Comparison of ENCODE assay signal across 1 cellular context in the genomic region with DNA sequence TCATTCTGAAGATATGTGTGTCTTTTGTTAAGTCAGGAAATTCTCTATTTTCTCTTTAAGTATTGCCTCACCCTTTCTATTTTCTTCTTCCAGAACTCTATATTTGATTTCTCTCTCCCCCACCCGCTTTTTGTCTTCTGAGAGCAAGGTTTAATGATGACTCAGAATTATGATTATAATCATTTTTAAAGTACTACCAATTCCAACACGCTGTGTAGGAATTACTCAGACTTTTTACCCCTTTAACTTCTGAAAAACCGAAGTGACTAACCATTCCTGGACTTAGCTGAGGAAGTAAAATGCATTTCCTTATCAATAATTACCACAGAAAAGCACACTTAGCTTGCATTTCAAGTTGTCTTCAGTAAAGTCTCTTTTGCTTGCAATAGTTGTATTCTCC.
TF ChIP-seq lines count a peak whose summit lies in the region.

No MANE protein-coding gene starts in this region.

TF ChIP-seq in GM23338, 12 proteins besides CTCF, POLR2A, EP300 and RAD21 (continued from another document):
- TF ChIP-seq, protein P1, sequence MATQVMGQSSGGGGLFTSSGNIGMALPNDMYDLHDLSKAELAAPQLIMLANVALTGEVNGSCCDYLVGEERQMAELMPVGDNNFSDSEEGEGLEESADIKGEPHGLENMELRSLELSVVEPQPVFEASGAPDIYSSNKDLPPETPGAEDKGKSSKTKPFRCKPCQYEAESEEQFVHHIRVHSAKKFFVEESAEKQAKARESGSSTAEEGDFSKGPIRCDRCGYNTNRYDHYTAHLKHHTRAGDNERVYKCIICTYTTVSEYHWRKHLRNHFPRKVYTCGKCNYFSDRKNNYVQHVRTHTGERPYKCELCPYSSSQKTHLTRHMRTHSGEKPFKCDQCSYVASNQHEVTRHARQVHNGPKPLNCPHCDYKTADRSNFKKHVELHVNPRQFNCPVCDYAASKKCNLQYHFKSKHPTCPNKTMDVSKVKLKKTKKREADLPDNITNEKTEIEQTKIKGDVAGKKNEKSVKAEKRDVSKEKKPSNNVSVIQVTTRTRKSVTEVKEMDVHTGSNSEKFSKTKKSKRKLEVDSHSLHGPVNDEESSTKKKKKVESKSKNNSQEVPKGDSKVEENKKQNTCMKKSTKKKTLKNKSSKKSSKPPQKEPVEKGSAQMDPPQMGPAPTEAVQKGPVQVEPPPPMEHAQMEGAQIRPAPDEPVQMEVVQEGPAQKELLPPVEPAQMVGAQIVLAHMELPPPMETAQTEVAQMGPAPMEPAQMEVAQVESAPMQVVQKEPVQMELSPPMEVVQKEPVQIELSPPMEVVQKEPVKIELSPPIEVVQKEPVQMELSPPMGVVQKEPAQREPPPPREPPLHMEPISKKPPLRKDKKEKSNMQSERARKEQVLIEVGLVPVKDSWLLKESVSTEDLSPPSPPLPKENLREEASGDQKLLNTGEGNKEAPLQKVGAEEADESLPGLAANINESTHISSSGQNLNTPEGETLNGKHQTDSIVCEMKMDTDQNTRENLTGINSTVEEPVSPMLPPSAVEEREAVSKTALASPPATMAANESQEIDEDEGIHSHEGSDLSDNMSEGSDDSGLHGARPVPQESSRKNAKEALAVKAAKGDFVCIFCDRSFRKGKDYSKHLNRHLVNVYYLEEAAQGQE (IDR thresholded peaks at IDR 0.05; ENCODE audit: unreplicated experiment): no peak
- TF ChIP-seq ZNF114 (CRISPR knock-in tag; IDR thresholded peaks at IDR 0.05) (no peak), ZNF331 (CRISPR knock-in tag; IDR thresholded peaks at IDR 0.05; ENCODE audit: low read depth) (no peak), JUNB (IDR thresholded peaks at IDR 0.05; ENCODE audit: unreplicated experiment) (no peak), POLR2AphosphoS5 (IDR thresholded peaks at IDR 0.05; ENCODE audit: low read depth) (no peak), STAT1 (IDR thresholded peaks at IDR 0.05; ENCODE audit: unreplicated experiment) (no peak), EZH2 (IDR thresholded peaks at IDR 0.05; ENCODE audit: low read depth, unreplicated experiment) (no peak), CREB1 (CRISPR knock-in tag; IDR thresholded peaks at IDR 0.05; ENCODE audit: low read depth) (no peak), EZH2phosphoT487 (IDR thresholded peaks at IDR 0.05; ENCODE audit: unreplicated experiment) (no peak)
- TF ChIP-seq, protein P2, sequence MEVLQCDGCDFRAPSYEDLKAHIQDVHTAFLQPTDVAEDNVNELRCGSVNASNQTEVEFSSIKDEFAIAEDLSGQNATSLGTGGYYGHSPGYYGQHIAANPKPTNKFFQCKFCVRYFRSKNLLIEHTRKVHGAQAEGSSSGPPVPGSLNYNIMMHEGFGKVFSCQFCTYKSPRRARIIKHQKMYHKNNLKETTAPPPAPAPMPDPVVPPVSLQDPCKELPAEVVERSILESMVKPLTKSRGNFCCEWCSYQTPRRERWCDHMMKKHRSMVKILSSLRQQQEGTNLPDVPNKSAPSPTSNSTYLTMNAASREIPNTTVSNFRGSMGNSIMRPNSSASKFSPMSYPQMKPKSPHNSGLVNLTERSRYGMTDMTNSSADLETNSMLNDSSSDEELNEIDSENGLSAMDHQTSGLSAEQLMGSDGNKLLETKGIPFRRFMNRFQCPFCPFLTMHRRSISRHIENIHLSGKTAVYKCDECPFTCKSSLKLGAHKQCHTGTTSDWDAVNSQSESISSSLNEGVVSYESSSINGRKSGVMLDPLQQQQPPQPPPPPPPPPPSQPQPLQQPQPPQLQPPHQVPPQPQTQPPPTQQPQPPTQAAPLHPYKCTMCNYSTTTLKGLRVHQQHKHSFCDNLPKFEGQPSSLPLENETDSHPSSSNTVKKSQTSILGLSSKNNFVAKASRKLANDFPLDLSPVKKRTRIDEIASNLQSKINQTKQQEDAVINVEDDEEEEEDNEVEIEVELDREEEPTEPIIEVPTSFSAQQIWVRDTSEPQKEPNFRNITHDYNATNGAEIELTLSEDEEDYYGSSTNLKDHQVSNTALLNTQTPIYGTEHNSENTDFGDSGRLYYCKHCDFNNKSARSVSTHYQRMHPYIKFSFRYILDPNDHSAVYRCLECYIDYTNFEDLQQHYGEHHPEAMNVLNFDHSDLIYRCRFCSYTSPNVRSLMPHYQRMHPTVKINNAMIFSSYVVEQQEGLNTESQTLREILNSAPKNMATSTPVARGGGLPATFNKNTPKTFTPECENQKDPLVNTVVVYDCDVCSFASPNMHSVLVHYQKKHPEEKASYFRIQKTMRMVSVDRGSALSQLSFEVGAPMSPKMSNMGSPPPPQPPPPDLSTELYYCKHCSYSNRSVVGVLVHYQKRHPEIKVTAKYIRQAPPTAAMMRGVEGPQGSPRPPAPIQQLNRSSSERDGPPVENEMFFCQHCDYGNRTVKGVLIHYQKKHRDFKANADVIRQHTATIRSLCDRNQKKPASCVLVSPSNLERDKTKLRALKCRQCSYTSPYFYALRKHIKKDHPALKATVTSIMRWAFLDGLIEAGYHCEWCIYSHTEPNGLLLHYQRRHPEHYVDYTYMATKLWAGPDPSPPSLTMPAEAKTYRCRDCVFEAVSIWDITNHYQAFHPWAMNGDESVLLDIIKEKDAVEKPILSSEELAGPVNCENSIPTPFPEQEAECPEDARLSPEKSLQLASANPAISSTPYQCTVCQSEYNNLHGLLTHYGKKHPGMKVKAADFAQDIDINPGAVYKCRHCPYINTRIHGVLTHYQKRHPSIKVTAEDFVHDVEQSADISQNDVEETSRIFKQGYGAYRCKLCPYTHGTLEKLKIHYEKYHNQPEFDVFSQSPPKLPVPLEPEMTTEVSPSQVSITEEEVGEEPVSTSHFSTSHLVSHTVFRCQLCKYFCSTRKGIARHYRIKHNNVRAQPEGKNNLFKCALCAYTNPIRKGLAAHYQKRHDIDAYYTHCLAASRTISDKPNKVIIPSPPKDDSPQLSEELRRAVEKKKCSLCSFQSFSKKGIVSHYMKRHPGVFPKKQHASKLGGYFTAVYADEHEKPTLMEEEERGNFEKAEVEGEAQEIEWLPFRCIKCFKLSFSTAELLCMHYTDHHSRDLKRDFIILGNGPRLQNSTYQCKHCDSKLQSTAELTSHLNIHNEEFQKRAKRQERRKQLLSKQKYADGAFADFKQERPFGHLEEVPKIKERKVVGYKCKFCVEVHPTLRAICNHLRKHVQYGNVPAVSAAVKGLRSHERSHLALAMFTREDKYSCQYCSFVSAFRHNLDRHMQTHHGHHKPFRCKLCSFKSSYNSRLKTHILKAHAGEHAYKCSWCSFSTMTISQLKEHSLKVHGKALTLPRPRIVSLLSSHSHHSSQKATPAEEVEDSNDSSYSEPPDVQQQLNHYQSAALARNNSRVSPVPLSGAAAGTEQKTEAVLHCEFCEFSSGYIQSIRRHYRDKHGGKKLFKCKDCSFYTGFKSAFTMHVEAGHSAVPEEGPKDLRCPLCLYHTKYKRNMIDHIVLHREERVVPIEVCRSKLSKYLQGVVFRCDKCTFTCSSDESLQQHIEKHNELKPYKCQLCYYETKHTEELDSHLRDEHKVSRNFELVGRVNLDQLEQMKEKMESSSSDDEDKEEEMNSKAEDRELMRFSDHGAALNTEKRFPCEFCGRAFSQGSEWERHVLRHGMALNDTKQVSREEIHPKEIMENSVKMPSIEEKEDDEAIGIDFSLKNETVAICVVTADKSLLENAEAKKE (CRISPR knock-in tag; IDR thresholded peaks at IDR 0.05): no peak
TF ChIP-seq in GM23338: peak in this region for 0.
